Comparison of ENCODE assay signal across 12 cellular contexts in the genomic region with DNA sequence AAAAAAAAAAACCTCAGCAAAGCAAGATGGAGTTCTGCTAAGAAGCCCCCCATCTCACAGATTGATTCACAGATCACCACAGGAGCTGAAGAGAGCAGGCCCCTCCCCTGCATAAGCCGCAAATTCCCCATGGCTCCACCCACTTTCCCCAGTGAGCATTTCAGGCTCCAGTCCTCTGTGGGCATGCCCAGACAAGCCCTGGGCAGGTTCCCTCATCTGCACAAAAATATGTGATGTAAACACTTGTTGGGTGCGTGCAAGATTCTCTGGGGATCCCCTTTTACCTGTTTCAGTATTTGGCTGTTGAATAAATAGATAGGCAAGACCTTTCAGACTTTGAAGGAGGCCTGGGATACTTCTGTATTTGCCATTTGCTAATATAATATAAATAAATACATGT.
DNase-seq lines count a peak whose midpoint lies in the region; ATAC-seq and TF ChIP-seq lines count a peak whose summit lies in the region.
"Had no signal": no experiment of that assay in that cellular context is flagged by ENCODE, and none has a peak within 500 bp of the region (broad histone marks: within the 10 kb centered on the region; RNA-seq: fewer than 3 reads in every experiment).

No MANE protein-coding gene starts in this region.

- no peak overlapping the region for H4K8ac ChIP-seq in trophoblast cell (ENCODE audit: low read depth, low read length)

- no peaks in the 10 kb centered on the region for H3K79me2 ChIP-seq in trophoblast cell (ENCODE audit: control insufficient read depth, insufficient read depth, low read length, poor library complexity)

- H3K9me3 ChIP-seq in WERI-Rb-1 (ENCODE audit: severe bottlenecking) (no peaks in the 10 kb centered on the region), trophoblast cell (ENCODE audit: insufficient read depth, low read depth, low read length) (peaks cover 5% of the 10 kb centered on the region)

- no peak overlapping the region for H2AFZ ChIP-seq in trophoblast cell (ENCODE audit: insufficient read depth, low read length, poor library complexity)

- no peak overlapping the region for H4K12ac ChIP-seq in trophoblast cell (ENCODE audit: low read depth, low read length)

- H3K27me3 ChIP-seq in WERI-Rb-1 (ENCODE audit: insufficient read depth, low read depth, severe bottlenecking): no peaks in the 10 kb centered on the region
- H3K27me3 ChIP-seq in trophoblast cell (ENCODE audit: insufficient read depth, low read length): no peaks in the 10 kb centered on the region
- H3K27me3 ChIP-seq: BLaER1 treated with 17β-estradiol and CSF1 and Interleukin-3, amounts not matched to agents 10 nM and 100 nM had no signal

- H3K27ac ChIP-seq in WERI-Rb-1: peak overlapping the region; percentile 12
- H3K27ac ChIP-seq in trophoblast cell (ENCODE audit: low read depth, low read length): no peak overlapping the region
- H3K27ac ChIP-seq: BLaER1 treated with 17β-estradiol and CSF1 and Interleukin-3, amounts not matched to agents 10 nM and 100 nM had no signal

- H3K4me3 ChIP-seq in WERI-Rb-1 (ENCODE audit: low read depth, low read length): no peak overlapping the region
- no peak overlapping the region for H3K4me3 ChIP-seq in trophoblast cell (ENCODE audit: low read depth, low read length)
- H3K4me3 ChIP-seq: BLaER1 treated with 17β-estradiol and CSF1 and Interleukin-3, amounts not matched to agents 10 nM and 100 nM had no signal

- in situ Hi-C loops in Caki2 (cut with HindIII; ENCODE audit: low pct_unique_long_range_greater_than_20kb, low sequenced_read_pairs): no loop called here

- no peak for TF ChIP-seq CTCF in WERI-Rb-1 (IDR thresholded peaks at IDR 0.05; ENCODE audit: low read depth, low read length)

- no peak overlapping the region for H2BK12ac ChIP-seq in trophoblast cell (ENCODE audit: low read length)

- H3K9ac ChIP-seq in trophoblast cell (ENCODE audit: low read length): no peak overlapping the region
- H3K9ac ChIP-seq: BLaER1 treated with 17β-estradiol and CSF1 and Interleukin-3, amounts not matched to agents 10 nM and 100 nM had no signal

- H3K79me1 ChIP-seq in trophoblast cell (ENCODE audit: low read length): no peaks in the 10 kb centered on the region

- no peak overlapping the region for H3K14ac ChIP-seq in trophoblast cell (ENCODE audit: low read length)

- ATAC-seq in GM19035 (IDR thresholded peaks at IDR 0.05; ENCODE audit: unreplicated experiment) (peak; percentile 76), HG03060 (IDR thresholded peaks at IDR 0.05; ENCODE audit: low read depth, unreplicated experiment) (peak; percentile 55)

- H3K4me1 ChIP-seq in trophoblast cell (ENCODE audit: control insufficient read depth in 1 of 2, insufficient read depth in 2 of 2, low read length in 2 of 2): no peaks in the 10 kb centered on the region
- H3K4me1 ChIP-seq: BLaER1 treated with 17β-estradiol and CSF1 and Interleukin-3, amounts not matched to agents 10 nM and 100 nM had no signal

- no CpG with 5 or more reads among the region's 2 CpGs for WGBS in trophoblast cell (ENCODE audit: extremely low coverage, insufficient coverage, insufficient read length)

- no peak overlapping the region for H4K91ac ChIP-seq in trophoblast cell (ENCODE audit: low read depth, low read length)

- peak; percentile 60 for DNase-seq in Caki2 (ENCODE audit: low read depth)
- peak; percentile 34 for DNase-seq in WERI-Rb-1
- no peak for DNase-seq in dermis blood vessel endothelial cell
- DNase-seq in hypothalamus (lab: John Stamatoyannopoulos, UW): no peak
- no peak for DNase-seq in NCI-H345 (lab: John Stamatoyannopoulos, UW)
- no peak for DNase-seq in trophoblast cell
- DNase-seq: activated CD4-positive, alpha-beta T cell treated with anti-CD3 and anti-CD28 coated beads for 4 hours; head of caudate nucleus; NCI-H2081 had no signal

- H2AK5ac ChIP-seq in trophoblast cell (ENCODE audit: low read length): no peak overlapping the region

- H2BK5ac ChIP-seq in trophoblast cell (ENCODE audit: low read depth, low read length, poor library complexity): no peak overlapping the region

- H3K36me3 ChIP-seq in WERI-Rb-1: no peaks in the 10 kb centered on the region
- no peaks in the 10 kb centered on the region for H3K36me3 ChIP-seq in trophoblast cell (ENCODE audit: control insufficient read depth in 1 of 2, insufficient read depth in 2 of 2, low read length in 2 of 2)
- H3K36me3 ChIP-seq: BLaER1 treated with 17β-estradiol and CSF1 and Interleukin-3, amounts not matched to agents 10 nM and 100 nM had no signal

- H3K23ac ChIP-seq in trophoblast cell (ENCODE audit: low read length): no peak overlapping the region

- H3K18ac ChIP-seq in trophoblast cell (ENCODE audit: low read length): no peak overlapping the region

- H3K4ac ChIP-seq in trophoblast cell (ENCODE audit: low read depth, low read length): no peak overlapping the region

- H3K4me2 ChIP-seq in trophoblast cell (ENCODE audit: low read length): no peak overlapping the region
- H3K4me2 ChIP-seq: BLaER1 treated with 17β-estradiol and CSF1 and Interleukin-3, amounts not matched to agents 10 nM and 100 nM had no signal

- no peak overlapping the region for H2BK120ac ChIP-seq in trophoblast cell (ENCODE audit: insufficient read depth, low read length, poor library complexity)

Comparison
In these comparisons a context has a peak if more than half of its experiments do, and no peak if none do; other contexts are left out.
1. DNase-seq: peak in Caki2 (single experiment) and WERI-Rb-1 (single experiment); none in dermis blood vessel endothelial cell (single experiment), hypothalamus (0 of 51), NCI-H345 (single experiment) and trophoblast cell (0 of 2).